8 cellular contexts compared by ENCODE assay signal in the genomic region with DNA sequence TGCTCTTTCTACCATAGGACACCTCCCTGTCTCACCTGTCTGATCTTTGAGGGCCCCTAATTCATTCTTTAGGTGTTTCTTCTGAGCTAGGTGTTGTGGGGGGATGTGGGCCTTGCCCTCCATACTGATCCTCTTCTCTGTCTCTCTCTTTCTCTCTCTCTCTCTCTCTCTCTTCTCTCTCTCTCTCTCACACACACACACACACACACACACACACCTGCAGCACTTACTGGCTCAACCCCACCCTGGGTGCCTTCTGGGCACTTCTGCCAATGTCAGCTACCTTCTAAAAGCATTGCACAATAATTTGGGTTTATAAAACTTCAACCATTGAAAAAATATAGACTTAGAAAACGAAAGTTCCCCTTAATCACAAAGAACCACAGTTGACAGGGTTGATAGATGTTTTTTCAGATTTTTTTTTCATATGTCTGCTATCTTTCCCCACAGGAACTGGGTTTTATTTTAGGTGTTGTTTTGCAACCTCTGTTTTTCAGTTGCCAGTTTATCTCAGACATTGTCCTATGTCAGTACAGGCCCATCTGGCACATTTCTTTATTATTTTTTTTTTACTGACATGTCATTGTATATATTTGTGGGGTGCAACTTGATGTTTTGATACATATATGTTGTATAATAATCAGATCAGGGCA. TPM values are rescaled to one million over a fixed set of nuclear protein-coding genes. Genes with fewer than 3 reads are reported as not detected.
A peak's percentile ranks its signal among the peaks of the same experiment; 100 is the strongest.
DNase-seq lines count a peak whose midpoint lies in the region; ATAC-seq, FAIRE-seq and TF ChIP-seq lines count a peak whose summit lies in the region.

No MANE protein-coding gene starts in this region.

- peak overlapping the region; percentile 93 to 100 (median 98) for H3K27ac Mint-ChIP-seq in CD8-positive, alpha-beta memory T cell
- peak overlapping the region; percentile 86 to 87 for H3K27ac Mint-ChIP-seq in natural killer cell treated with Interleukin-12 subunit alpha and Interleukin-12 subunit beta and Interleukin-15 and Interleukin-18, amount 100 ng/mL, for 72 hours

- H3K4me1 Mint-ChIP-seq in CD8-positive, alpha-beta memory T cell: peaks cover 39 to 44% (median 42%) of the 10 kb centered on the region in 3 donors
- H3K4me1 Mint-ChIP-seq in natural killer cell treated with Interleukin-12 subunit alpha and Interleukin-12 subunit beta and Interleukin-15 and Interleukin-18, amount 100 ng/mL, for 72 hours (ENCODE audit: low read depth in 2 of 2): peaks cover 13 to 27% of the 10 kb centered on the region in 2 donors

- H3K9me3 Mint-ChIP-seq in CD8-positive, alpha-beta memory T cell: peaks cover 0 to 2% (median 0%) of the 10 kb centered on the region in 5 donors
- no peaks in the 10 kb centered on the region for H3K9me3 Mint-ChIP-seq in natural killer cell treated with Interleukin-12 subunit alpha and Interleukin-12 subunit beta and Interleukin-15 and Interleukin-18, amount 100 ng/mL, for 72 hours

- intact Hi-C loops in pancreas (cut with DNase I): loop anchor here in 1 of 3 donors (10.0 kb wide), 1 partner anchor 396 kb away; a partner anchor contains a TSS

- no peak for FAIRE-seq in pancreas (lab: Jason Lieb, UNC)
- no peak for FAIRE-seq in H54 (lab: Jason Lieb, UNC)

- H3K36me3 ChIP-seq in CD8-positive, alpha-beta memory T cell (ENCODE audit: insufficient read depth, low read length): no peaks in the 10 kb centered on the region
- no peaks in the 10 kb centered on the region for H3K36me3 ChIP-seq in pancreas

- no peak for TF ChIP-seq POLR2A in H54 (IDR thresholded peaks at IDR 0.05; ENCODE audit: low read depth, low read length)

- no peak overlapping the region for H3K4me3 ChIP-seq in CD8-positive, alpha-beta memory T cell (ENCODE audit: low read length)
- H3K4me3 ChIP-seq in HL-60 (replicated peaks; ENCODE audit: insufficient read depth, low read length) (no peak overlapping the region), pancreas (no peak overlapping the region)

- H3K36me3 Mint-ChIP-seq in CD8-positive, alpha-beta memory T cell: peaks cover 0 to 15% (median 0%) of the 10 kb centered on the region in 3 donors
- H3K36me3 Mint-ChIP-seq in natural killer cell treated with Interleukin-12 subunit alpha and Interleukin-12 subunit beta and Interleukin-15 and Interleukin-18, amount 100 ng/mL, for 72 hours: no peaks in the 10 kb centered on the region

- H3K27me3 Mint-ChIP-seq in CD8-positive, alpha-beta memory T cell: peaks cover 0 to 4% of the 10 kb centered on the region in 2 donors
- H3K27me3 Mint-ChIP-seq in natural killer cell treated with Interleukin-12 subunit alpha and Interleukin-12 subunit beta and Interleukin-15 and Interleukin-18, amount 100 ng/mL, for 72 hours: no peaks in the 10 kb centered on the region

- 0 to 3% methylated on average over 1 of the region's 1 CpG for WGBS in pancreas, 2 donors

- H3K4me1 ChIP-seq in CD8-positive, alpha-beta memory T cell (ENCODE audit: insufficient read depth, low read length): peaks cover 37% of the 10 kb centered on the region
- H3K4me1 ChIP-seq in pancreas: peaks cover 0 to 9% (median 5%) of the 10 kb centered on the region in 3 donors

- no peaks in the 10 kb centered on the region for H3K9me3 ChIP-seq in CD8-positive, alpha-beta memory T cell (ENCODE audit: low read length)
- no peaks in the 10 kb centered on the region for H3K9me3 ChIP-seq in pancreas

- peak overlapping the region; percentile 28 for H3K27ac ChIP-seq in CD8-positive, alpha-beta memory T cell (ENCODE audit: low read depth, low read length)
- H3K27ac ChIP-seq in HL-60 (replicated peaks): peak overlapping the region; percentile 38
- peak overlapping the region; percentile 44 for H3K27ac ChIP-seq in angular gyrus (ENCODE audit: low read depth, low read length)
- peak overlapping the region in 1 of 4 donors; percentile 88 for H3K27ac ChIP-seq in pancreas

- TF ChIP-seq CTCF in HL-60 (IDR thresholded peaks at IDR 0.05; ENCODE audit: insufficient read depth, low read length) (no peak), pancreas (IDR thresholded peaks at IDR 0.05) (no peak)

- CTCF ChIA-PET in CD8-positive, alpha-beta memory T cell (lab: Charles Lee): interaction anchor here (0.7 to 3.9 kb wide), 26 partner anchors 8 to 394 kb away, joined by 3 to 55 read pairs (median 4); a partner anchor contains a TSS

- H3K4me3 Mint-ChIP-seq in CD8-positive, alpha-beta memory T cell: peak overlapping the region; percentile 63 to 88 (median 72)
- H3K4me3 Mint-ChIP-seq in natural killer cell treated with Interleukin-12 subunit alpha and Interleukin-12 subunit beta and Interleukin-15 and Interleukin-18, amount 100 ng/mL, for 72 hours: peak overlapping the region; percentile 54

- DNase-seq in CD8-positive, alpha-beta memory T cell: peak; percentile 18 to 84 (median 68)
- DNase-seq in HL-60 (ENCODE audit: low read depth in 1 of 2, low spot score in 1 of 2): peak in 1 of 2 experiments; percentile 25
- DNase-seq in natural killer cell treated with Interleukin-12 subunit alpha and Interleukin-12 subunit beta and Interleukin-15 and Interleukin-18, amount 100 ng/mL, for 72 hours (ENCODE audit: low spot score): peak; percentile 25
- DNase-seq in pancreas: no peak
- DNase-seq in KG1 (lab: John Stamatoyannopoulos, UW): no peak
- DNase-seq in H54 (ENCODE audit: insufficient read length, low spot score): no peak

- peak; percentile 39 to 58 for ATAC-seq in natural killer cell treated with Interleukin-12 subunit alpha and Interleukin-12 subunit beta and Interleukin-15 and Interleukin-18, amount 100 ng/mL, for 72 hours
- no peak for ATAC-seq in pancreas
- no peak for ATAC-seq in GM21576 (IDR thresholded peaks at IDR 0.05; ENCODE audit: unreplicated experiment)

- H3K27me3 ChIP-seq in CD8-positive, alpha-beta memory T cell (ENCODE audit: insufficient read depth, low read length, poor library complexity, severe bottlenecking): no peaks in the 10 kb centered on the region
- H3K27me3 ChIP-seq in HL-60 (ENCODE audit: insufficient read depth, poor library complexity, severe bottlenecking) (no peaks in the 10 kb centered on the region), pancreas (no peaks in the 10 kb centered on the region)

- POLR2A ChIA-PET in CD8-positive, alpha-beta memory T cell (lab: Charles Lee): interaction anchor here (0.6 to 0.8 kb wide), 3 partner anchors 8 to 393 kb away, joined by 3 to 5 read pairs (median 3); no protein-coding TSS in a partner anchor

RNA-seq across cellular contexts. Expression of a gene that starts 28.1 kb away (rescaled TPM):
- total RNA-seq in CD8-positive, alpha-beta memory T cell: 1 to 10 TPM; 4.4 to 4.9 TPM
- polyA plus RNA-seq in CD8-positive, alpha-beta memory T cell: 0.97 TPM
- 1 to 10 TPM; 2.4 to 3.4 TPM for total RNA-seq in natural killer cell treated with Interleukin-12 subunit alpha and Interleukin-12 subunit beta and Interleukin-15 and Interleukin-18, amount 100 ng/mL, for 72 hours
- total RNA-seq in pancreas: 10 to 100 TPM; 10.6 to 15.8 (median 12.6) TPM
- polyA plus RNA-seq in pancreas: 10 to 100 TPM; 20.3 to 40.2 TPM

RNA-seq across cellular contexts. Expression of a gene that starts 41.1 kb away (rescaled TPM):
- total RNA-seq in CD8-positive, alpha-beta memory T cell: 10 to 100 TPM; 21.1 to 21.3 TPM
- 56.4 TPM for polyA plus RNA-seq in CD8-positive, alpha-beta memory T cell
- total RNA-seq in natural killer cell treated with Interleukin-12 subunit alpha and Interleukin-12 subunit beta and Interleukin-15 and Interleukin-18, amount 100 ng/mL, for 72 hours: 10 to 100 TPM; 31.9 to 42.7 TPM
- total RNA-seq in pancreas: 1 to 10 TPM; 2.9 to 5.9 (median 3.2) TPM
- 1 to 10 TPM; 5.1 to 6.0 TPM for polyA plus RNA-seq in pancreas

Comparison
In these comparisons a context has a peak if more than half of its experiments do, and no peak if none do; other contexts are left out.
1. DNase-seq: peak in CD8-positive, alpha-beta memory T cell (5 of 5) and natural killer cell treated with Interleukin-12 subunit alpha and Interleukin-12 subunit beta and Interleukin-15 and Interleukin-18, amount 100 ng/mL, for 72 hours (single experiment); none in pancreas (0 of 6), KG1 (single experiment) and H54 (single experiment).
2. ATAC-seq: peak in natural killer cell treated with Interleukin-12 subunit alpha and Interleukin-12 subunit beta and Interleukin-15 and Interleukin-18, amount 100 ng/mL, for 72 hours (2 of 2); none in pancreas (0 of 4) and GM21576 (single experiment).